ENCODE assay signal across 1 cellular context in the genomic region with DNA sequence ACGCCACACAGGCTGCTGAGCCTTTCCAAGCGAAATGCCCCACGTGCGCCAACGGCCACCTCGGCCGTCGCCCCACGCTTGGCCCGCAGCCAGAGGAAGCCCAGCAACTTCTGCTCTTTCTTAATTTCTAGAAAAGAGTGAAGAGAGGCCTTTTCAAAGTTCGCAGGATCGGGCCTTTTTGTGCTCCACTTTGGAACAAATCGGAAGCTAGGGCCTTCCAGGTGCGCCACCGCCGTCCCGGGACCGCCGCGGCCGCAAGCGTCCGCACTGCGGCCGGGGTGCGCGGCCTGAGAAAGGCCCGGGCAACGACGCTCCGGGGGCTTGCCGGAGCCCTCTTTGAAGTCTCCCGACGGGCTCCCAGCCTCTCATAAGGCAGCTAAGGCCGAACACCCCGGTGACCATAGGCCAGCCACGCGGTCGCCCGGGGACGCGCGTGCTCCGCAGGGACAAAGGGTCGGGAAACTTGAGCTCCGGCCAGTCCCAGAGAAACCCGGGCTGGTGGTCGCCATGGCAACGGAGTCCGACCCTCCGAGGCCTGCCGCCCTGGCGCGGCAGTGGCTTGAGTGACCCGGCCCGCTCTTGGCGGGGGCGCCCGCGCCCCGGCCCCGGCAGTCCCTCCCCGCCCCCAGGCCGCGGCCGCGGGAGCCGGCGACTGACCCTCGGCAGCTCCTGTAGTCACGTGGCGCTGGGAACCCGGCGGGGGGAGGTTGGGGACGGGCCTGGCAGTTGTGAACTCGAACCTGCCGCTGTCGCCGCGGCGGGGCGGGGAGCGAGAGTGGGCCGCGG.
TF ChIP-seq lines count a peak whose summit lies in the region.

A gene (plus strand): TSS at position 725 of the 786 bp plus-strand sequence. CDS start 890 bp downstream, outside the sequence.

TF ChIP-seq in GM12878, 131 proteins besides CTCF, POLR2A, EP300 and RAD21 (continued from another document and continues in another):
- TF ChIP-seq POLR2AphosphoS2 (IDR thresholded peaks at IDR 0.05; ENCODE audit: low read depth, low read length) (peak; percentile 63; the same call in 1 of the 2 replicates), STAT1 (conservative IDR thresholded peaks at IDR 0.05) (no peak), ZZZ3 (IDR thresholded peaks at IDR 0.05; ENCODE audit: control insufficient read depth, insufficient read length, low read depth) (no peak), NR2C1 (IDR thresholded peaks at IDR 0.05) (peak; percentile 51), KAT2A (conservative IDR thresholded peaks at IDR 0.05; ENCODE audit: control insufficient read depth, low read depth, low read length) (no peak), HDGF (IDR thresholded peaks at IDR 0.05) (no peak), RELA (IDR thresholded peaks at IDR 0.05; ENCODE audit: borderline replicate concordance, partially characterized antibody) (no peak), PML (IDR thresholded peaks at IDR 0.05; ENCODE audit: low read length) (no peak), IKZF2 (IDR thresholded peaks at IDR 0.05) (peak in 1 of 2 experiments; percentile 89; a peak in 1 of 4 replicates), RUNX3 (IDR thresholded peaks at IDR 0.05; ENCODE audit: low read length) (peak; percentile 66), TAF1 (IDR thresholded peaks at IDR 0.05; ENCODE audit: borderline replicate concordance, low read depth, low read length) (peak; percentile 72; the same call in 1 of the 2 replicates), DPF2 (IDR thresholded peaks at IDR 0.05) (peak; percentile 73), ZNF274 (IDR thresholded peaks at IDR 0.05; ENCODE audit: insufficient read depth, insufficient read length) (no peak), ESRRA (IDR thresholded peaks at IDR 0.05; ENCODE audit: low read length) (no peak), CHD2 (IDR thresholded peaks at IDR 0.05; ENCODE audit: borderline replicate concordance, low read depth, low read length) (peak; percentile 64), TCF12 (IDR thresholded peaks at IDR 0.05; ENCODE audit: low read depth, low read length) (peak; percentile 39), RCOR1 (conservative IDR thresholded peaks at IDR 0.05; ENCODE audit: low read depth, low read length) (no peak), MEF2B (IDR thresholded peaks at IDR 0.05; ENCODE audit: partially characterized antibody, poor library complexity, severe bottlenecking) (peak; percentile 16), BACH1 (IDR thresholded peaks at IDR 0.05; ENCODE audit: borderline replicate concordance) (no peak; the same call in 1 of the 2 replicates), EED (IDR thresholded peaks at IDR 0.05; ENCODE audit: low read depth) (peak; percentile 72), HDAC6 (IDR thresholded peaks at IDR 0.05; ENCODE audit: unreplicated experiment) (no peak), MXI1 (IDR thresholded peaks at IDR 0.05; ENCODE audit: low read depth, low read length) (peak; percentile 59), POLR2AphosphoS5 (IDR thresholded peaks at IDR 0.05; ENCODE audit: low read length) (peak; percentile 9), SMAD1 (IDR thresholded peaks at IDR 0.05; ENCODE audit: low read depth, partially characterized antibody) (peak; percentile 88), TARDBP (IDR thresholded peaks at IDR 0.05; ENCODE audit: borderline replicate concordance) (no peak), EZH2 (IDR thresholded peaks at IDR 0.05; ENCODE audit: borderline replicate concordance, control insufficient read depth, low read depth, low read length) (no peak), SREBF1 (IDR thresholded peaks at IDR 0.05; ENCODE audit: low read length) (no peak), SMC3 (IDR thresholded peaks at IDR 0.05; ENCODE audit: borderline replicate concordance, low read length) (no peak), CREM (IDR thresholded peaks at IDR 0.05; ENCODE audit: low read depth) (peak; percentile 41; the same call in 1 of the 2 replicates), SMARCA5 (IDR thresholded peaks at IDR 0.05) (0 out of 2 replicates have a peak, but pooled peaks have one; percentile 29), RFX5 (IDR thresholded peaks at IDR 0.05; ENCODE audit: low read depth, low read length) (no peak), NR2F1 (conservative IDR thresholded peaks at IDR 0.05) (peak; percentile 76), CHD1 (IDR thresholded peaks at IDR 0.05; ENCODE audit: low read depth, low read length) (no peak), BHLHE40 (IDR thresholded peaks at IDR 0.05; ENCODE audit: borderline replicate concordance in 1 of 2, low read depth in 2 of 2, low read length in 1 of 2) (peak; percentile 90 to 97; a peak in 3 of 4 replicates), ZNF622 (IDR thresholded peaks at IDR 0.05) (no peak), BMI1 (IDR thresholded peaks at IDR 0.05; ENCODE audit: borderline replicate concordance) (peak; percentile 79), EGR1 (IDR thresholded peaks at IDR 0.05; ENCODE audit: borderline replicate concordance in 1 of 2, low read depth in 2 of 2, low read length in 2 of 2) (peak; percentile 44 to 68), LARP7 (IDR thresholded peaks at IDR 0.05) (peak; percentile 80), PAX5 (IDR thresholded peaks at IDR 0.05; ENCODE audit: borderline replicate concordance, low read depth, low read length) (peak; percentile 41; the same call in 1 of the 2 replicates), TCF3 (IDR thresholded peaks at IDR 0.05; ENCODE audit: borderline replicate concordance, insufficient read depth, low read depth, low read length) (peak; percentile 76; the same call in 1 of the 2 replicates), ASH2L (IDR thresholded peaks at IDR 0.05; ENCODE audit: borderline replicate concordance, low read depth) (no peak), HCFC1 (IDR thresholded peaks at IDR 0.05; ENCODE audit: low read length) (peak; percentile 39; the same call in 1 of the 2 replicates), ZNF24 (IDR thresholded peaks at IDR 0.05) (peak; percentile 67; the same call in 1 of the 2 replicates), ZNF217 (IDR thresholded peaks at IDR 0.05) (0 out of 2 replicates have a peak, but pooled peaks have one; percentile 19)
- TF ChIP-seq, protein P1, sequence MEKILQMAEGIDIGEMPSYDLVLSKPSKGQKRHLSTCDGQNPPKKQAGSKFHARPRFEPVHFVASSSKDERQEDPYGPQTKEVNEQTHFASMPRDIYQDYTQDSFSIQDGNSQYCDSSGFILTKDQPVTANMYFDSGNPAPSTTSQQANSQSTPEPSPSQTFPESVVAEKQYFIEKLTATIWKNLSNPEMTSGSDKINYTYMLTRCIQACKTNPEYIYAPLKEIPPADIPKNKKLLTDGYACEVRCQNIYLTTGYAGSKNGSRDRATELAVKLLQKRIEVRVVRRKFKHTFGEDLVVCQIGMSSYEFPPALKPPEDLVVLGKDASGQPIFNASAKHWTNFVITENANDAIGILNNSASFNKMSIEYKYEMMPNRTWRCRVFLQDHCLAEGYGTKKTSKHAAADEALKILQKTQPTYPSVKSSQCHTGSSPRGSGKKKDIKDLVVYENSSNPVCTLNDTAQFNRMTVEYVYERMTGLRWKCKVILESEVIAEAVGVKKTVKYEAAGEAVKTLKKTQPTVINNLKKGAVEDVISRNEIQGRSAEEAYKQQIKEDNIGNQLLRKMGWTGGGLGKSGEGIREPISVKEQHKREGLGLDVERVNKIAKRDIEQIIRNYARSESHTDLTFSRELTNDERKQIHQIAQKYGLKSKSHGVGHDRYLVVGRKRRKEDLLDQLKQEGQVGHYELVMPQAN (conservative IDR thresholded peaks at IDR 0.05) = peak; percentile 59; the same call in 1 of the 2 replicates
- TF ChIP-seq, protein P2, sequence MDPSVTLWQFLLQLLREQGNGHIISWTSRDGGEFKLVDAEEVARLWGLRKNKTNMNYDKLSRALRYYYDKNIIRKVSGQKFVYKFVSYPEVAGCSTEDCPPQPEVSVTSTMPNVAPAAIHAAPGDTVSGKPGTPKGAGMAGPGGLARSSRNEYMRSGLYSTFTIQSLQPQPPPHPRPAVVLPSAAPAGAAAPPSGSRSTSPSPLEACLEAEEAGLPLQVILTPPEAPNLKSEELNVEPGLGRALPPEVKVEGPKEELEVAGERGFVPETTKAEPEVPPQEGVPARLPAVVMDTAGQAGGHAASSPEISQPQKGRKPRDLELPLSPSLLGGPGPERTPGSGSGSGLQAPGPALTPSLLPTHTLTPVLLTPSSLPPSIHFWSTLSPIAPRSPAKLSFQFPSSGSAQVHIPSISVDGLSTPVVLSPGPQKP (IDR thresholded peaks at IDR 0.05; ENCODE audit: low read depth, low read length) = 0 out of 2 replicates have a peak, but pooled peaks have one; percentile 41
- TF ChIP-seq, protein P3, sequence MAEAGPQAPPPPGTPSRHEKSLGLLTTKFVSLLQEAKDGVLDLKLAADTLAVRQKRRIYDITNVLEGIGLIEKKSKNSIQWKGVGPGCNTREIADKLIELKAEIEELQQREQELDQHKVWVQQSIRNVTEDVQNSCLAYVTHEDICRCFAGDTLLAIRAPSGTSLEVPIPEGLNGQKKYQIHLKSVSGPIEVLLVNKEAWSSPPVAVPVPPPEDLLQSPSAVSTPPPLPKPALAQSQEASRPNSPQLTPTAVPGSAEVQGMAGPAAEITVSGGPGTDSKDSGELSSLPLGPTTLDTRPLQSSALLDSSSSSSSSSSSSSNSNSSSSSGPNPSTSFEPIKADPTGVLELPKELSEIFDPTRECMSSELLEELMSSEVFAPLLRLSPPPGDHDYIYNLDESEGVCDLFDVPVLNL (IDR thresholded peaks at IDR 0.05; ENCODE audit: low read depth, low read length) = 0 out of 2 replicates have a peak, but pooled peaks have one; percentile 22
- TF ChIP-seq, protein P4, sequence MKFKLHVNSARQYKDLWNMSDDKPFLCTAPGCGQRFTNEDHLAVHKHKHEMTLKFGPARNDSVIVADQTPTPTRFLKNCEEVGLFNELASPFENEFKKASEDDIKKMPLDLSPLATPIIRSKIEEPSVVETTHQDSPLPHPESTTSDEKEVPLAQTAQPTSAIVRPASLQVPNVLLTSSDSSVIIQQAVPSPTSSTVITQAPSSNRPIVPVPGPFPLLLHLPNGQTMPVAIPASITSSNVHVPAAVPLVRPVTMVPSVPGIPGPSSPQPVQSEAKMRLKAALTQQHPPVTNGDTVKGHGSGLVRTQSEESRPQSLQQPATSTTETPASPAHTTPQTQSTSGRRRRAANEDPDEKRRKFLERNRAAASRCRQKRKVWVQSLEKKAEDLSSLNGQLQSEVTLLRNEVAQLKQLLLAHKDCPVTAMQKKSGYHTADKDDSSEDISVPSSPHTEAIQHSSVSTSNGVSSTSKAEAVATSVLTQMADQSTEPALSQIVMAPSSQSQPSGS (IDR thresholded peaks at IDR 0.05; ENCODE audit: low read length) = no peak
- TF ChIP-seq, protein P5, sequence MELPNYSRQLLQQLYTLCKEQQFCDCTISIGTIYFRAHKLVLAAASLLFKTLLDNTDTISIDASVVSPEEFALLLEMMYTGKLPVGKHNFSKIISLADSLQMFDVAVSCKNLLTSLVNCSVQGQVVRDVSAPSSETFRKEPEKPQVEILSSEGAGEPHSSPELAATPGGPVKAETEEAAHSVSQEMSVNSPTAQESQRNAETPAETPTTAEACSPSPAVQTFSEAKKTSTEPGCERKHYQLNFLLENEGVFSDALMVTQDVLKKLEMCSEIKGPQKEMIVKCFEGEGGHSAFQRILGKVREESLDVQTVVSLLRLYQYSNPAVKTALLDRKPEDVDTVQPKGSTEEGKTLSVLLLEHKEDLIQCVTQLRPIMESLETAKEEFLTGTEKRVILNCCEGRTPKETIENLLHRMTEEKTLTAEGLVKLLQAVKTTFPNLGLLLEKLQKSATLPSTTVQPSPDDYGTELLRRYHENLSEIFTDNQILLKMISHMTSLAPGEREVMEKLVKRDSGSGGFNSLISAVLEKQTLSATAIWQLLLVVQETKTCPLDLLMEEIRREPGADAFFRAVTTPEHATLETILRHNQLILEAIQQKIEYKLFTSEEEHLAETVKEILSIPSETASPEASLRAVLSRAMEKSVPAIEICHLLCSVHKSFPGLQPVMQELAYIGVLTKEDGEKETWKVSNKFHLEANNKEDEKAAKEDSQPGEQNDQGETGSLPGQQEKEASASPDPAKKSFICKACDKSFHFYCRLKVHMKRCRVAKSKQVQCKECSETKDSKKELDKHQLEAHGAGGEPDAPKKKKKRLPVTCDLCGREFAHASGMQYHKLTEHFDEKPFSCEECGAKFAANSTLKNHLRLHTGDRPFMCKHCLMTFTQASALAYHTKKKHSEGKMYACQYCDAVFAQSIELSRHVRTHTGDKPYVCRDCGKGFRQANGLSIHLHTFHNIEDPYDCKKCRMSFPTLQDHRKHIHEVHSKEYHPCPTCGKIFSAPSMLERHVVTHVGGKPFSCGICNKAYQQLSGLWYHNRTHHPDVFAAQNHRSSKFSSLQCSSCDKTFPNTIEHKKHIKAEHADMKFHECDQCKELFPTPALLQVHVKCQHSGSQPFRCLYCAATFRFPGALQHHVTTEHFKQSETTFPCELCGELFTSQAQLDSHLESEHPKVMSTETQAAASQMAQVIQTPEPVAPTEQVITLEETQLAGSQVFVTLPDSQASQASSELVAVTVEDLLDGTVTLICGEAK (IDR thresholded peaks at IDR 0.05; ENCODE audit: borderline replicate concordance) = no peak
- TF ChIP-seq, protein P6, sequence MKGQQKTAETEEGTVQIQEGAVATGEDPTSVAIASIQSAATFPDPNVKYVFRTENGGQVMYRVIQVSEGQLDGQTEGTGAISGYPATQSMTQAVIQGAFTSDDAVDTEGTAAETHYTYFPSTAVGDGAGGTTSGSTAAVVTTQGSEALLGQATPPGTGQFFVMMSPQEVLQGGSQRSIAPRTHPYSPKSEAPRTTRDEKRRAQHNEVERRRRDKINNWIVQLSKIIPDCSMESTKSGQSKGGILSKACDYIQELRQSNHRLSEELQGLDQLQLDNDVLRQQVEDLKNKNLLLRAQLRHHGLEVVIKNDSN (IDR thresholded peaks at IDR 0.05; ENCODE audit: borderline replicate concordance, extremely low read length, insufficient read depth, low read depth, low read length) = peak; percentile 97
- TF ChIP-seq, protein P7, sequence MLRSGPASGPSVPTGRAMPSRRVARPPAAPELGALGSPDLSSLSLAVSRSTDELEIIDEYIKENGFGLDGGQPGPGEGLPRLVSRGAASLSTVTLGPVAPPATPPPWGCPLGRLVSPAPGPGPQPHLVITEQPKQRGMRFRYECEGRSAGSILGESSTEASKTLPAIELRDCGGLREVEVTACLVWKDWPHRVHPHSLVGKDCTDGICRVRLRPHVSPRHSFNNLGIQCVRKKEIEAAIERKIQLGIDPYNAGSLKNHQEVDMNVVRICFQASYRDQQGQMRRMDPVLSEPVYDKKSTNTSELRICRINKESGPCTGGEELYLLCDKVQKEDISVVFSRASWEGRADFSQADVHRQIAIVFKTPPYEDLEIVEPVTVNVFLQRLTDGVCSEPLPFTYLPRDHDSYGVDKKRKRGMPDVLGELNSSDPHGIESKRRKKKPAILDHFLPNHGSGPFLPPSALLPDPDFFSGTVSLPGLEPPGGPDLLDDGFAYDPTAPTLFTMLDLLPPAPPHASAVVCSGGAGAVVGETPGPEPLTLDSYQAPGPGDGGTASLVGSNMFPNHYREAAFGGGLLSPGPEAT (IDR thresholded peaks at IDR 0.05; ENCODE audit: low read depth) = peak; percentile 69; the same call in 1 of the 2 replicates
- TF ChIP-seq, protein P8, sequence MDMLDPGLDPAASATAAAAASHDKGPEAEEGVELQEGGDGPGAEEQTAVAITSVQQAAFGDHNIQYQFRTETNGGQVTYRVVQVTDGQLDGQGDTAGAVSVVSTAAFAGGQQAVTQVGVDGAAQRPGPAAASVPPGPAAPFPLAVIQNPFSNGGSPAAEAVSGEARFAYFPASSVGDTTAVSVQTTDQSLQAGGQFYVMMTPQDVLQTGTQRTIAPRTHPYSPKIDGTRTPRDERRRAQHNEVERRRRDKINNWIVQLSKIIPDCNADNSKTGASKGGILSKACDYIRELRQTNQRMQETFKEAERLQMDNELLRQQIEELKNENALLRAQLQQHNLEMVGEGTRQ (IDR thresholded peaks at IDR 0.05; ENCODE audit: borderline replicate concordance, low read depth, low read length) = peak; percentile 80
- TF ChIP-seq, protein P9, sequence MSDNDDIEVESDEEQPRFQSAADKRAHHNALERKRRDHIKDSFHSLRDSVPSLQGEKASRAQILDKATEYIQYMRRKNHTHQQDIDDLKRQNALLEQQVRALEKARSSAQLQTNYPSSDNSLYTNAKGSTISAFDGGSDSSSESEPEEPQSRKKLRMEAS (IDR thresholded peaks at IDR 0.05; ENCODE audit: low read depth, low read length) = peak; percentile 81
